ENCODE assay signal across 22 cellular contexts in the genomic region with DNA sequence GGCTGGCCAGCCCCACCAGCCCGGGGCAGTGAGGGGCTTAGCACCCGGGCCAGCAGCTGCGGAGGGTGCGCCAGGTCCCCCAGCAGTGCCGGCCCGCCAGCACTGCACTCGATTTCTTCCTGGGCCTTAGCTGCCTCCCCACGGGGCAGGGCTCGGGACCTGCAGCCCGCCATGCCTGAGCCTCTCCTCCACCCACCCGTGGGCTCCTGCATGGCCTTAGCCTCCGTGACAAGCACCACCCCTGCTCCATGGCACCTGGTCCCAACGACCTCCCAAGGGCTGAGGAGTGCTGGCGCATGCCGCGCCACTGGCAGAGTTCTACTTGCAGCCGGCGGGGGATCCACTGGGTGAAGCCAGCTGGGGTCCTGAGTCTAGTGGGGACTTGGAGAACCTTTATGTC.
DNase-seq lines count a peak whose midpoint lies in the region; ATAC-seq and TF ChIP-seq lines count a peak whose summit lies in the region.
"Had no signal": no experiment of that assay in that cellular context is flagged by ENCODE, and none has a peak within 500 bp of the region (broad histone marks: within the 10 kb centered on the region; RNA-seq: fewer than 3 reads in every experiment).

No MANE protein-coding gene starts in this region.

- H3K4me1 ChIP-seq in Karpas-422 (ENCODE audit: low read length) (no peaks in the 10 kb centered on the region), testis (no peaks in the 10 kb centered on the region)
- H3K4me1 ChIP-seq: BE2C had no signal

- peaks cover 0 to 6% of the 10 kb centered on the region in 2 donors for H3K9me3 Mint-ChIP-seq in stimulated activated naive CD8-positive, alpha-beta T cell treated with anti-CD3 and anti-CD28 coated beads, Interleukin-15, amount 100 ng/mL, for 72 hours
- H3K9me3 Mint-ChIP-seq in memory B cell (peaks cover 2% of the 10 kb centered on the region), Calu3 (ENCODE audit: low read depth, unreplicated experiment) (peaks cover 2% of the 10 kb centered on the region)

- H3K27me3 ChIP-seq in Karpas-422 (ENCODE audit: low read length), result no peaks in the 10 kb centered on the region
- no peaks in the 10 kb centered on the region for H3K27me3 ChIP-seq in testis

- no peak overlapping the region for H3K27ac Mint-ChIP-seq in stimulated activated naive CD8-positive, alpha-beta T cell treated with anti-CD3 and anti-CD28 coated beads, Interleukin-15, amount 100 ng/mL, for 72 hours
- H3K27ac Mint-ChIP-seq in memory B cell (no peak overlapping the region), Calu3 (ENCODE audit: unreplicated experiment) (no peak overlapping the region)
- H3K27ac Mint-ChIP-seq: CD14-positive monocyte; CD4-positive, CD25-positive, alpha-beta regulatory T cell had no signal

- H3K36me3 ChIP-seq in Karpas-422 (ENCODE audit: insufficient read depth, low read length) (no peaks in the 10 kb centered on the region), testis (ENCODE audit: low read depth, missing control alignments) (no peaks in the 10 kb centered on the region)
- H3K36me3 ChIP-seq: BE2C, BLaER1 had no signal

- H3K27me3 Mint-ChIP-seq in stimulated activated naive CD8-positive, alpha-beta T cell treated with anti-CD3 and anti-CD28 coated beads, Interleukin-15, amount 100 ng/mL, for 72 hours, result peaks cover 40% of the 10 kb centered on the region
- H3K27me3 Mint-ChIP-seq in memory B cell (peaks cover 6% of the 10 kb centered on the region), Calu3 (ENCODE audit: unreplicated experiment) (peaks cover 22% of the 10 kb centered on the region)

- intact Hi-C loops in testis (cut with DNase I; ENCODE audit: low total_unique reads), result no loop called here
- intact Hi-C loops in Calu3 (cut with micrococcal nuclease; ENCODE audit: unreplicated experiment), result no loop called here

- BruUV-seq in Calu3 (replicated peaks; lab: Mats Ljungman, UMichigan), result no TSS peak

- no peaks in the 10 kb centered on the region for H3K9me3 ChIP-seq in Karpas-422 (ENCODE audit: low read length)
- H3K9me3 ChIP-seq in testis, result no peaks in the 10 kb centered on the region
- H3K9me3 ChIP-seq: BE2C had no signal

- no peaks in the 10 kb centered on the region for H3K79me2 ChIP-seq in Karpas-422 (ENCODE audit: low read length)

- no peak overlapping the region for H3K4me2 ChIP-seq in Karpas-422 (ENCODE audit: low read depth, low read length, poor library complexity, severe bottlenecking)
- H3K4me2 ChIP-seq: BLaER1 had no signal

- TF ChIP-seq CTCF in testis (IDR thresholded peaks at IDR 0.05) (no peak), Calu3 (IDR thresholded peaks at IDR 0.05; ENCODE audit: unreplicated experiment) (no peak)

- 80 to 91% methylated on average over 1 to 18 of the region's 18 CpGs for WGBS in testis, 2 donors

- ATAC-seq in stimulated activated naive CD8-positive, alpha-beta T cell treated with anti-CD3 and anti-CD28 coated beads, Interleukin-15, amount 100 ng/mL, for 72 hours, result peak; percentile 15
- no peak for ATAC-seq in stimulated activated naive CD8-positive, alpha-beta T cell treated with anti-CD3 and anti-CD28 coated beads, Interleukin-15, Interleukin-2, amounts not matched to agents 100 U/mL and 50 U/mL, for 24 hours
- ATAC-seq in memory B cell (ENCODE audit: low read depth), result no peak
- no peak for ATAC-seq in HG02938 (IDR thresholded peaks at IDR 0.05; ENCODE audit: unreplicated experiment)
- ATAC-seq: GM12878 had no signal

- no peaks in the 10 kb centered on the region for H3K9me2 ChIP-seq in Karpas-422 (replicated peaks; ENCODE audit: insufficient read depth, low read length)

- H3K36me3 Mint-ChIP-seq in memory B cell (no peaks in the 10 kb centered on the region), Calu3 (ENCODE audit: insufficient read depth, unreplicated experiment) (no peaks in the 10 kb centered on the region)
- H3K36me3 Mint-ChIP-seq: CD14-positive monocyte; CD4-positive, alpha-beta memory T cell; CD4-positive, CD25-positive, alpha-beta regulatory T cell had no signal

- H3K27ac ChIP-seq in Karpas-422 (ENCODE audit: low read length) (no peak overlapping the region), testis (no peak overlapping the region)
- H3K27ac ChIP-seq: BLaER1 had no signal

- CTCF ChIA-PET in Calu3 (lab: Charles Lee), result no interaction called here

- peaks cover 22% of the 10 kb centered on the region for H3K4me1 Mint-ChIP-seq in stimulated activated naive CD8-positive, alpha-beta T cell treated with anti-CD3 and anti-CD28 coated beads, Interleukin-15, amount 100 ng/mL, for 72 hours
- H3K4me1 Mint-ChIP-seq in memory B cell (no peaks in the 10 kb centered on the region), Calu3 (ENCODE audit: low read depth, unreplicated experiment) (no peaks in the 10 kb centered on the region)

- no peaks in the 10 kb centered on the region for H4K20me1 ChIP-seq in Karpas-422 (ENCODE audit: insufficient read depth, low read depth, low read length)
- H4K20me1 ChIP-seq: BLaER1 had no signal

- H3K4me3 ChIP-seq in Karpas-422 (ENCODE audit: low read length) (no peak overlapping the region), testis (peak overlapping the region; percentile 18 to 53)
- H3K4me3 ChIP-seq: BLaER1, GM12878 had no signal

- H2AFZ ChIP-seq in Karpas-422 (ENCODE audit: low read length), result no peak overlapping the region

- no peak overlapping the region for H3K9ac ChIP-seq in Karpas-422 (ENCODE audit: low read length)
- H3K9ac ChIP-seq: BLaER1 had no signal

- no peak for DNase-seq in stimulated activated naive CD8-positive, alpha-beta T cell treated with anti-CD3 and anti-CD28 coated beads, Interleukin-15, amount 100 ng/mL, for 72 hours
- no peak for DNase-seq in stimulated activated naive CD8-positive, alpha-beta T cell treated with anti-CD3 and anti-CD28 coated beads, Interleukin-15, Interleukin-2, amounts not matched to agents 100 U/mL and 50 U/mL, for 24 hours
- DNase-seq in Karpas-422, result peak; percentile 7
- DNase-seq in memory B cell (ENCODE audit: low spot score in 2 of 2), result no peak
- DNase-seq in testis, result no peak
- no peak for DNase-seq in Calu3
- DNase-seq in activated CD8-positive, alpha-beta memory T cell treated with anti-CD3 and anti-CD28 coated beads for 24 hours, result no peak
- DNase-seq: 8988T; ACHN; BE2C; C1 segment of cervical spinal cord; CD4-positive, alpha-beta memory T cell; CD4-positive, CD25-positive, alpha-beta regulatory T cell; CD8-positive, alpha-beta memory T cell; COR-L47; DMS79 treated with DMSO at 0.1 percent for 48 hours; EL; GDM1 had no signal

- H3K4me3 Mint-ChIP-seq in stimulated activated naive CD8-positive, alpha-beta T cell treated with anti-CD3 and anti-CD28 coated beads, Interleukin-15, amount 100 ng/mL, for 72 hours, result no peak overlapping the region
- H3K4me3 Mint-ChIP-seq in memory B cell, result peak overlapping the region; percentile 21
- H3K4me3 Mint-ChIP-seq in Calu3 (ENCODE audit: low read depth, unreplicated experiment), result no peak overlapping the region

- no peak for TF ChIP-seq POLR2A in testis (IDR thresholded peaks at IDR 0.05)
